ENCODE assay signal across 1 cellular context in genomic region chr3:131353946-131354345, GRCh38.
TF ChIP-seq lines count a peak whose summit lies in the region.

No MANE protein-coding gene starts in this region.

TF ChIP-seq in A549, 52 proteins besides CTCF, POLR2A, EP300 and RAD21 (continued from another document):
- TF ChIP-seq ZSCAN20 (CRISPR knock-in tag; IDR thresholded peaks at IDR 0.05) = no peak
- no peak for TF ChIP-seq CBX2 (IDR thresholded peaks at IDR 0.05; ENCODE audit: borderline replicate concordance, low read depth)
- TF ChIP-seq FOSB (CRISPR knock-in tag; IDR thresholded peaks at IDR 0.05) = no peak
- no peak for TF ChIP-seq BHLHE40 (IDR thresholded peaks at IDR 0.05; ENCODE audit: low read depth, low read length)
- TF ChIP-seq NPAS2 (CRISPR knock-in tag; IDR thresholded peaks at IDR 0.05; ENCODE audit: borderline replicate concordance) = no peak
- TF ChIP-seq, protein P1, sequence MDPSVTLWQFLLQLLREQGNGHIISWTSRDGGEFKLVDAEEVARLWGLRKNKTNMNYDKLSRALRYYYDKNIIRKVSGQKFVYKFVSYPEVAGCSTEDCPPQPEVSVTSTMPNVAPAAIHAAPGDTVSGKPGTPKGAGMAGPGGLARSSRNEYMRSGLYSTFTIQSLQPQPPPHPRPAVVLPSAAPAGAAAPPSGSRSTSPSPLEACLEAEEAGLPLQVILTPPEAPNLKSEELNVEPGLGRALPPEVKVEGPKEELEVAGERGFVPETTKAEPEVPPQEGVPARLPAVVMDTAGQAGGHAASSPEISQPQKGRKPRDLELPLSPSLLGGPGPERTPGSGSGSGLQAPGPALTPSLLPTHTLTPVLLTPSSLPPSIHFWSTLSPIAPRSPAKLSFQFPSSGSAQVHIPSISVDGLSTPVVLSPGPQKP (IDR thresholded peaks at IDR 0.05; ENCODE audit: low read depth, low read length) = no peak
- TF ChIP-seq RARB (CRISPR knock-in tag; IDR thresholded peaks at IDR 0.05) = no peak
- TF ChIP-seq NFE2L2 (conservative IDR thresholded peaks at IDR 0.05; ENCODE audit: low read length) = no peak
- no peak for TF ChIP-seq MYC (IDR thresholded peaks at IDR 0.05; ENCODE audit: borderline replicate concordance, low read length)
- TF ChIP-seq HES2 (IDR thresholded peaks at IDR 0.05) = no peak
- TF ChIP-seq JUN (IDR thresholded peaks at IDR 0.05) = no peak
- no peak for TF ChIP-seq ZC3H11A (IDR thresholded peaks at IDR 0.05)
- TF ChIP-seq RNF2 (IDR thresholded peaks at IDR 0.05; ENCODE audit: borderline replicate concordance, low read depth) = no peak
- no peak for TF ChIP-seq KDM5A (IDR thresholded peaks at IDR 0.05)
